34 cellular contexts compared by ENCODE assay signal in the genomic region with DNA sequence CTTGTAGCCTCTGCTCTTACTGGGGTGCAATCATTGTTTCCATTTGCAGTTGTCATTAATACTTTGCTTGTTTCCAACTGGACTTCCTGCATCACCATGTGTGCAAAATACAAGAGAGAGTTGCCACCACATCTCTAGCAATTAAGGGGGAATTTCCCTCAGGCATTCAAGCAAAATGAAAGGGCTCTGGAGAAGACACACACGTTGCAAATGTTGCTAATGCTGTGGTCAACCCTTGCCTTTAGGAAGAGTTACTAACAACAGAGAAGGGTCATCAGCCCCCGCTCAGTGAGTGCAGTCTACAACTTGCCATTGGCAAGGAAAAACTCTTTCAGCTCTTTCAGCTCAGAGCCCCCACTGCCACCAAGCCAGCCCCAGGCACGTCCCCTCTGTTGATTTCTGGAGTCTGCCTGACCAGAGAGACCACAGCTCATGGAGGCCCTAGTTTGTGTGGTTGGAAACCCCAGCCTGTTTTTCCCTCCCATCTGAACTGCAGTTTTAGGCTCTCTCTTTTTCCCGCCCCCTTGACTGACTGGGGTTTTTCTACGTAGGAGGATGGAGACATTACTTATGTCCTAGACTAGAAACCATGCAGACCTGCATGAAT. TPM values are rescaled to one million over a fixed set of nuclear protein-coding genes. Genes with fewer than 3 reads are reported as not detected.
"Had no signal": no experiment of that assay in that cellular context is flagged by ENCODE, and none has a peak within 500 bp of the region (broad histone marks: within the 10 kb centered on the region; RNA-seq: fewer than 3 reads in every experiment).

No MANE protein-coding gene starts in this region.

- FAIRE-seq: small intestine had no signal

- H3K36me3 Mint-ChIP-seq: activated naive CD8-positive, alpha-beta T cell; brain; immature natural killer cell; mesothelial cell of epicardium; naive B cell; stimulated activated effector memory CD8-positive, alpha-beta T cell treated with anti-CD3 and anti-CD28 coated beads, Interleukin-12 subunit alpha, Interleukin-12 subunit beta, amount 100 ng/mL, for 72 hours had no signal

- DNase-seq: activated CD4-positive, alpha-beta T cell treated with anti-CD3 and anti-CD28 coated beads, Interleukin-2, amount 50 U/mL, for 1 hour; activated CD4-positive, CD25-positive, alpha-beta regulatory T cell treated with anti-CD3 and anti-CD28 coated beads, Interleukin-2, amount 50 U/mL, for 72 hours; activated CD8-positive, alpha-beta T cell treated with anti-CD3 and anti-CD28 coated beads for 36 hours; activated naive CD4-positive, alpha-beta T cell; activated T-cell treated with anti-CD3 and anti-CD28 coated beads, Interleukin-2, amount 50 U/mL, for 48 hours; cerebellar nuclear complex; colonic mucosa; effector memory CD4-positive, alpha-beta T cell; erythroblast; head of caudate nucleus; hippocampal formation; immature natural killer cell; naive B cell; nephron progenitor cell; ovary; sigmoid colon; small intestine; stimulated activated CD4-positive, alpha-beta T cell treated with anti-CD3 and anti-CD28 coated beads, Interleukin-4, amount 100 ng/mL, for 24 hours; T-helper 2 cell had no signal

- H3K4me3 ChIP-seq: ascending aorta, cardiac muscle cell, colonic mucosa, ovary, prostate gland, sigmoid colon, tibial nerve had no signal

- H3K27ac Mint-ChIP-seq: activated CD8-positive, alpha-beta T cell treated with anti-CD3 and anti-CD28 coated beads for 36 hours; activated naive CD8-positive, alpha-beta T cell; brain; immature natural killer cell; mesothelial cell of epicardium; naive B cell; nephron progenitor cell; stimulated activated effector memory CD8-positive, alpha-beta T cell treated with anti-CD3 and anti-CD28 coated beads, Interleukin-12 subunit alpha, Interleukin-12 subunit beta, amount 100 ng/mL, for 72 hours had no signal

- H3K9me3 Mint-ChIP-seq: activated CD8-positive, alpha-beta T cell treated with anti-CD3 and anti-CD28 coated beads for 36 hours; immature natural killer cell; mesothelial cell of epicardium; stimulated activated effector memory CD8-positive, alpha-beta T cell treated with anti-CD3 and anti-CD28 coated beads, Interleukin-12 subunit alpha, Interleukin-12 subunit beta, amount 100 ng/mL, for 72 hours had no signal

- ATAC-seq: activated CD8-positive, alpha-beta T cell treated with anti-CD3 and anti-CD28 coated beads for 36 hours; stimulated activated effector memory CD8-positive, alpha-beta T cell treated with anti-CD3 and anti-CD28 coated beads, Interleukin-12 subunit alpha, Interleukin-12 subunit beta, amount 100 ng/mL, for 72 hours had no signal

- H3K9me3 ChIP-seq: ascending aorta, colonic mucosa, neutrophil, ovary, prostate gland, sigmoid colon, tibial nerve had no signal

- H3K4me1 ChIP-seq: ascending aorta, colonic mucosa, prostate gland, sigmoid colon, tibial nerve had no signal

- H3K27ac ChIP-seq: ascending aorta, cardiac muscle cell, colonic mucosa, neutrophil, ovary, prostate gland, sigmoid colon, tibial nerve had no signal

- H3K4me3 Mint-ChIP-seq: activated CD8-positive, alpha-beta T cell treated with anti-CD3 and anti-CD28 coated beads for 36 hours; activated naive CD8-positive, alpha-beta T cell; brain; immature natural killer cell; mesothelial cell of epicardium; naive B cell; nephron progenitor cell; stimulated activated effector memory CD8-positive, alpha-beta T cell treated with anti-CD3 and anti-CD28 coated beads, Interleukin-12 subunit alpha, Interleukin-12 subunit beta, amount 100 ng/mL, for 72 hours had no signal

- H3K36me3 ChIP-seq: ascending aorta, cardiac muscle cell, colonic mucosa, neutrophil, ovary, prostate gland, sigmoid colon, tibial nerve had no signal

- H3K4me1 Mint-ChIP-seq: brain; naive B cell; nephron progenitor cell; stimulated activated effector memory CD8-positive, alpha-beta T cell treated with anti-CD3 and anti-CD28 coated beads, Interleukin-12 subunit alpha, Interleukin-12 subunit beta, amount 100 ng/mL, for 72 hours had no signal

- H3K27me3 ChIP-seq: ascending aorta, cardiac muscle cell, colonic mucosa, neutrophil, ovary, sigmoid colon, tibial nerve had no signal

RNA-seq across cellular contexts. Expression of a gene that starts 25.9 kb away (rescaled TPM):
- total RNA-seq: activated CD8-positive, alpha-beta T cell treated with anti-CD3 and anti-CD28 coated beads for 36 hours; ascending aorta; cardiac muscle cell; colonic mucosa; dermis microvascular lymphatic vessel endothelial cell; fibroblast of lung; fibroblast of villous mesenchyme; kidney epithelial cell; lower leg skin; mesothelial cell of epicardium; ovary; prostate gland; sigmoid colon; tibial nerve; urinary bladder had no signal
- polyA plus RNA-seq: cardiac muscle cell, fibroblast of lung, immature natural killer cell, ovary, sigmoid colon, urinary bladder had no signal
